Comparison of ENCODE assay signal across 14 cellular contexts in genomic region chr7:115125312-115125711, GRCh38.
"Had no signal": no experiment of that assay in that cellular context is flagged by ENCODE, and none has a peak within 500 bp of the region (broad histone marks: within the 10 kb centered on the region; RNA-seq: fewer than 3 reads in every experiment).

No MANE protein-coding gene starts in this region.

- H3K27me3 ChIP-seq: dorsolateral prefrontal cortex, esophagus muscularis mucosa, foreskin keratinocyte, gastroesophageal sphincter, heart right ventricle, left lung had no signal

- H3K9me3 ChIP-seq: esophagus muscularis mucosa, gastroesophageal sphincter, heart right ventricle, left lung, lower lobe of right lung had no signal

- ATAC-seq: foreskin keratinocyte, gastroesophageal sphincter, left lung, lower lobe of right lung had no signal

- H3K4me3 ChIP-seq: coronary artery, dorsolateral prefrontal cortex, esophagus muscularis mucosa, gastroesophageal sphincter, heart right ventricle, left lung, lower lobe of right lung had no signal

- DNase-seq: dermis blood vessel endothelial cell; dorsolateral prefrontal cortex; effector CD4-positive, alpha-beta T cell; effector memory CD4-positive, alpha-beta T cell; foreskin keratinocyte; hippocampal formation; left lung; lower lobe of right lung; mesenchymal stem cell; midbrain had no signal

- H3K36me3 ChIP-seq: esophagus muscularis mucosa, gastroesophageal sphincter, heart right ventricle, left lung, lower lobe of right lung had no signal

- H3K27ac ChIP-seq: coronary artery, dorsolateral prefrontal cortex, esophagus muscularis mucosa, foreskin keratinocyte, gastroesophageal sphincter, left lung, lower lobe of right lung had no signal

- H3K4me1 ChIP-seq: foreskin keratinocyte, gastroesophageal sphincter, left lung had no signal
